1 cellular context compared by ENCODE assay signal in the genomic region with DNA sequence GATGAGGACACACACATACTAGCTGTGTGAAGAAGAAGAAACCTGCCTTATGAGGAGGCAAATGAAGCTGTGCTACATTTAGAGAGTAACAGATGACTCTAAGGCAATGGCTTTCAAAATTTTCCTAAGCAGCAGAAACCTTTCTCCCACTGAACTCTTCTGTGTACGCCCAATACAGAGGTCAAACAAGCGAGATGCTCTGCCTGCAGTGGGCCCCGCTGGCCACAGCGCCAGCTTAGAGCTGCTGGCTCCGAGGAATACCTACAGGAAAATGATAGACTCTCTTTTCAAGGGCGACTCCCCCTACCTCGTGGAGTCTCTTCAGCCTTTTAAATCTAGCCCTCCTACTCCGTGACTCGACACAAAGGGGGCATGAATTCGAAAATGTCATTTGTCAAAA.
TF ChIP-seq lines count a peak whose summit lies in the region.

No MANE protein-coding gene starts in this region.

TF ChIP-seq in HepG2, 621 proteins besides CTCF, POLR2A, EP300 and RAD21 (continued from another document and continues in another):
- TF ChIP-seq, protein P1, sequence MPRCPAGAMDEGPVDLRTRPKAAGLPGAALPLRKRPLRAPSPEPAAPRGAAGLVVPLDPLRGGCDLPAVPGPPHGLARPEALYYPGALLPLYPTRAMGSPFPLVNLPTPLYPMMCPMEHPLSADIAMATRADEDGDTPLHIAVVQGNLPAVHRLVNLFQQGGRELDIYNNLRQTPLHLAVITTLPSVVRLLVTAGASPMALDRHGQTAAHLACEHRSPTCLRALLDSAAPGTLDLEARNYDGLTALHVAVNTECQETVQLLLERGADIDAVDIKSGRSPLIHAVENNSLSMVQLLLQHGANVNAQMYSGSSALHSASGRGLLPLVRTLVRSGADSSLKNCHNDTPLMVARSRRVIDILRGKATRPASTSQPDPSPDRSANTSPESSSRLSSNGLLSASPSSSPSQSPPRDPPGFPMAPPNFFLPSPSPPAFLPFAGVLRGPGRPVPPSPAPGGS (CRISPR knock-in tag; IDR thresholded peaks at IDR 0.05): no peak
- no peak for TF ChIP-seq ZNF792 (CRISPR knock-in tag; IDR thresholded peaks at IDR 0.05)
- TF ChIP-seq, protein P2, sequence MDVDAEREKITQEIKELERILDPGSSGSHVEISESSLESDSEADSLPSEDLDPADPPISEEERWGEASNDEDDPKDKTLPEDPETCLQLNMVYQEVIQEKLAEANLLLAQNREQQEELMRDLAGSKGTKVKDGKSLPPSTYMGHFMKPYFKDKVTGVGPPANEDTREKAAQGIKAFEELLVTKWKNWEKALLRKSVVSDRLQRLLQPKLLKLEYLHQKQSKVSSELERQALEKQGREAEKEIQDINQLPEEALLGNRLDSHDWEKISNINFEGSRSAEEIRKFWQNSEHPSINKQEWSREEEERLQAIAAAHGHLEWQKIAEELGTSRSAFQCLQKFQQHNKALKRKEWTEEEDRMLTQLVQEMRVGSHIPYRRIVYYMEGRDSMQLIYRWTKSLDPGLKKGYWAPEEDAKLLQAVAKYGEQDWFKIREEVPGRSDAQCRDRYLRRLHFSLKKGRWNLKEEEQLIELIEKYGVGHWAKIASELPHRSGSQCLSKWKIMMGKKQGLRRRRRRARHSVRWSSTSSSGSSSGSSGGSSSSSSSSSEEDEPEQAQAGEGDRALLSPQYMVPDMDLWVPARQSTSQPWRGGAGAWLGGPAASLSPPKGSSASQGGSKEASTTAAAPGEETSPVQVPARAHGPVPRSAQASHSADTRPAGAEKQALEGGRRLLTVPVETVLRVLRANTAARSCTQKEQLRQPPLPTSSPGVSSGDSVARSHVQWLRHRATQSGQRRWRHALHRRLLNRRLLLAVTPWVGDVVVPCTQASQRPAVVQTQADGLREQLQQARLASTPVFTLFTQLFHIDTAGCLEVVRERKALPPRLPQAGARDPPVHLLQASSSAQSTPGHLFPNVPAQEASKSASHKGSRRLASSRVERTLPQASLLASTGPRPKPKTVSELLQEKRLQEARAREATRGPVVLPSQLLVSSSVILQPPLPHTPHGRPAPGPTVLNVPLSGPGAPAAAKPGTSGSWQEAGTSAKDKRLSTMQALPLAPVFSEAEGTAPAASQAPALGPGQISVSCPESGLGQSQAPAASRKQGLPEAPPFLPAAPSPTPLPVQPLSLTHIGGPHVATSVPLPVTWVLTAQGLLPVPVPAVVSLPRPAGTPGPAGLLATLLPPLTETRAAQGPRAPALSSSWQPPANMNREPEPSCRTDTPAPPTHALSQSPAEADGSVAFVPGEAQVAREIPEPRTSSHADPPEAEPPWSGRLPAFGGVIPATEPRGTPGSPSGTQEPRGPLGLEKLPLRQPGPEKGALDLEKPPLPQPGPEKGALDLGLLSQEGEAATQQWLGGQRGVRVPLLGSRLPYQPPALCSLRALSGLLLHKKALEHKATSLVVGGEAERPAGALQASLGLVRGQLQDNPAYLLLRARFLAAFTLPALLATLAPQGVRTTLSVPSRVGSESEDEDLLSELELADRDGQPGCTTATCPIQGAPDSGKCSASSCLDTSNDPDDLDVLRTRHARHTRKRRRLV (CRISPR knock-in tag; IDR thresholded peaks at IDR 0.05): no peak
- TF ChIP-seq PAF1 (CRISPR knock-in tag; IDR thresholded peaks at IDR 0.05): no peak
- no peak for TF ChIP-seq ZNF768 (CRISPR knock-in tag; IDR thresholded peaks at IDR 0.05)
- TF ChIP-seq ZMYM2 (CRISPR knock-in tag; IDR thresholded peaks at IDR 0.05): 0 out of 2 replicates have a peak, but pooled peaks have one; percentile 31
- no peak for TF ChIP-seq ZNF224 (CRISPR knock-in tag; IDR thresholded peaks at IDR 0.05)
- TF ChIP-seq HHEX (CRISPR knock-in tag; IDR thresholded peaks at IDR 0.05): no peak
- TF ChIP-seq SP5 (CRISPR knock-in tag; IDR thresholded peaks at IDR 0.05; ENCODE audit: borderline replicate concordance, low read depth): no peak
- no peak for TF ChIP-seq MAFF (IDR thresholded peaks at IDR 0.05; ENCODE audit: low read depth, low read length)
- TF ChIP-seq, protein P3, sequence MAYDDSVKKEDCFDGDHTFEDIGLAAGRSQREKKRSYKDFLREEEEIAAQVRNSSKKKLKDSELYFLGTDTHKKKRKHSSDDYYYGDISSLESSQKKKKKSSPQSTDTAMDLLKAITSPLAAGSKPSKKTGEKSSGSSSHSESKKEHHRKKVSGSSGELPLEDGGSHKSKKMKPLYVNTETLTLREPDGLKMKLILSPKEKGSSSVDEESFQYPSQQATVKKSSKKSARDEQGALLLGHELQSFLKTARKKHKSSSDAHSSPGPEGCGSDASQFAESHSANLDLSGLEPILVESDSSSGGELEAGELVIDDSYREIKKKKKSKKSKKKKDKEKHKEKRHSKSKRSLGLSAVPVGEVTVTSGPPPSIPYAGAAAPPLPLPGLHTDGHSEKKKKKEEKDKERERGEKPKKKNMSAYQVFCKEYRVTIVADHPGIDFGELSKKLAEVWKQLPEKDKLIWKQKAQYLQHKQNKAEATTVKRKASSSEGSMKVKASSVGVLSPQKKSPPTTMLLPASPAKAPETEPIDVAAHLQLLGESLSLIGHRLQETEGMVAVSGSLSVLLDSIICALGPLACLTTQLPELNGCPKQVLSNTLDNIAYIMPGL (CRISPR knock-in tag; IDR thresholded peaks at IDR 0.05; ENCODE audit: borderline replicate concordance in 1 of 2, low read depth in 1 of 2): no peak
- no peak for TF ChIP-seq ZNF780A (CRISPR knock-in tag; IDR thresholded peaks at IDR 0.05)
- TF ChIP-seq RBAK (CRISPR knock-in tag; IDR thresholded peaks at IDR 0.05): no peak
- no peak for TF ChIP-seq TCF7 (IDR thresholded peaks at IDR 0.05; ENCODE audit: low read depth)
- TF ChIP-seq, protein P4, sequence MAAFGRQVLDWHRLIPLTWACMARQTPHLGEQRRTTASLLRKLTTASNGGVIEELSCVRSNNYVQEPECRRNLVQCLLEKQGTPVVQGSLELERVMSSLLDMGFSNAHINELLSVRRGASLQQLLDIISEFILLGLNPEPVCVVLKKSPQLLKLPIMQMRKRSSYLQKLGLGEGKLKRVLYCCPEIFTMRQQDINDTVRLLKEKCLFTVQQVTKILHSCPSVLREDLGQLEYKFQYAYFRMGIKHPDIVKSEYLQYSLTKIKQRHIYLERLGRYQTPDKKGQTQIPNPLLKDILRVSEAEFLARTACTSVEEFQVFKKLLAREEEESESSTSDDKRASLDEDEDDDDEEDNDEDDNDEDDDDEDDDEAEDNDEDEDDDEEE (CRISPR knock-in tag; IDR thresholded peaks at IDR 0.05): no peak
- no peak for TF ChIP-seq ZNF747 (CRISPR knock-in tag; IDR thresholded peaks at IDR 0.05; ENCODE audit: borderline replicate concordance)
- TF ChIP-seq ZNF337 (CRISPR knock-in tag; IDR thresholded peaks at IDR 0.05; ENCODE audit: borderline replicate concordance, low read depth): no peak
- TF ChIP-seq CENPT (CRISPR knock-in tag; IDR thresholded peaks at IDR 0.05; ENCODE audit: low read depth): no peak
- TF ChIP-seq PRPF4 (IDR thresholded peaks at IDR 0.05; ENCODE audit: low read depth, low read length, poor library complexity, severe bottlenecking): peak; percentile 75
- TF ChIP-seq NCOR1 (IDR thresholded peaks at IDR 0.05; ENCODE audit: borderline replicate concordance, low read length): no peak
- TF ChIP-seq, protein P5, sequence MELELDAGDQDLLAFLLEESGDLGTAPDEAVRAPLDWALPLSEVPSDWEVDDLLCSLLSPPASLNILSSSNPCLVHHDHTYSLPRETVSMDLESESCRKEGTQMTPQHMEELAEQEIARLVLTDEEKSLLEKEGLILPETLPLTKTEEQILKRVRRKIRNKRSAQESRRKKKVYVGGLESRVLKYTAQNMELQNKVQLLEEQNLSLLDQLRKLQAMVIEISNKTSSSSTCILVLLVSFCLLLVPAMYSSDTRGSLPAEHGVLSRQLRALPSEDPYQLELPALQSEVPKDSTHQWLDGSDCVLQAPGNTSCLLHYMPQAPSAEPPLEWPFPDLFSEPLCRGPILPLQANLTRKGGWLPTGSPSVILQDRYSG (CRISPR knock-in tag; IDR thresholded peaks at IDR 0.05): no peak
- no peak for TF ChIP-seq ZNF451 (CRISPR knock-in tag; IDR thresholded peaks at IDR 0.05)
- peak; percentile 37; the same call in 1 of the 2 replicates for TF ChIP-seq KMT2A (CRISPR knock-in tag; IDR thresholded peaks at IDR 0.05)
- TF ChIP-seq RFXAP (CRISPR knock-in tag; IDR thresholded peaks at IDR 0.05; ENCODE audit: borderline replicate concordance): no peak
- TF ChIP-seq TCF7L2 (IDR thresholded peaks at IDR 0.05; ENCODE audit: low read depth, low read length): no peak
- TF ChIP-seq NPAS2 (CRISPR knock-in tag; IDR thresholded peaks at IDR 0.05; ENCODE audit: borderline replicate concordance): no peak
- TF ChIP-seq SNRNP70 (IDR thresholded peaks at IDR 0.05; ENCODE audit: low read depth, low read length): no peak
- TF ChIP-seq, protein P6, sequence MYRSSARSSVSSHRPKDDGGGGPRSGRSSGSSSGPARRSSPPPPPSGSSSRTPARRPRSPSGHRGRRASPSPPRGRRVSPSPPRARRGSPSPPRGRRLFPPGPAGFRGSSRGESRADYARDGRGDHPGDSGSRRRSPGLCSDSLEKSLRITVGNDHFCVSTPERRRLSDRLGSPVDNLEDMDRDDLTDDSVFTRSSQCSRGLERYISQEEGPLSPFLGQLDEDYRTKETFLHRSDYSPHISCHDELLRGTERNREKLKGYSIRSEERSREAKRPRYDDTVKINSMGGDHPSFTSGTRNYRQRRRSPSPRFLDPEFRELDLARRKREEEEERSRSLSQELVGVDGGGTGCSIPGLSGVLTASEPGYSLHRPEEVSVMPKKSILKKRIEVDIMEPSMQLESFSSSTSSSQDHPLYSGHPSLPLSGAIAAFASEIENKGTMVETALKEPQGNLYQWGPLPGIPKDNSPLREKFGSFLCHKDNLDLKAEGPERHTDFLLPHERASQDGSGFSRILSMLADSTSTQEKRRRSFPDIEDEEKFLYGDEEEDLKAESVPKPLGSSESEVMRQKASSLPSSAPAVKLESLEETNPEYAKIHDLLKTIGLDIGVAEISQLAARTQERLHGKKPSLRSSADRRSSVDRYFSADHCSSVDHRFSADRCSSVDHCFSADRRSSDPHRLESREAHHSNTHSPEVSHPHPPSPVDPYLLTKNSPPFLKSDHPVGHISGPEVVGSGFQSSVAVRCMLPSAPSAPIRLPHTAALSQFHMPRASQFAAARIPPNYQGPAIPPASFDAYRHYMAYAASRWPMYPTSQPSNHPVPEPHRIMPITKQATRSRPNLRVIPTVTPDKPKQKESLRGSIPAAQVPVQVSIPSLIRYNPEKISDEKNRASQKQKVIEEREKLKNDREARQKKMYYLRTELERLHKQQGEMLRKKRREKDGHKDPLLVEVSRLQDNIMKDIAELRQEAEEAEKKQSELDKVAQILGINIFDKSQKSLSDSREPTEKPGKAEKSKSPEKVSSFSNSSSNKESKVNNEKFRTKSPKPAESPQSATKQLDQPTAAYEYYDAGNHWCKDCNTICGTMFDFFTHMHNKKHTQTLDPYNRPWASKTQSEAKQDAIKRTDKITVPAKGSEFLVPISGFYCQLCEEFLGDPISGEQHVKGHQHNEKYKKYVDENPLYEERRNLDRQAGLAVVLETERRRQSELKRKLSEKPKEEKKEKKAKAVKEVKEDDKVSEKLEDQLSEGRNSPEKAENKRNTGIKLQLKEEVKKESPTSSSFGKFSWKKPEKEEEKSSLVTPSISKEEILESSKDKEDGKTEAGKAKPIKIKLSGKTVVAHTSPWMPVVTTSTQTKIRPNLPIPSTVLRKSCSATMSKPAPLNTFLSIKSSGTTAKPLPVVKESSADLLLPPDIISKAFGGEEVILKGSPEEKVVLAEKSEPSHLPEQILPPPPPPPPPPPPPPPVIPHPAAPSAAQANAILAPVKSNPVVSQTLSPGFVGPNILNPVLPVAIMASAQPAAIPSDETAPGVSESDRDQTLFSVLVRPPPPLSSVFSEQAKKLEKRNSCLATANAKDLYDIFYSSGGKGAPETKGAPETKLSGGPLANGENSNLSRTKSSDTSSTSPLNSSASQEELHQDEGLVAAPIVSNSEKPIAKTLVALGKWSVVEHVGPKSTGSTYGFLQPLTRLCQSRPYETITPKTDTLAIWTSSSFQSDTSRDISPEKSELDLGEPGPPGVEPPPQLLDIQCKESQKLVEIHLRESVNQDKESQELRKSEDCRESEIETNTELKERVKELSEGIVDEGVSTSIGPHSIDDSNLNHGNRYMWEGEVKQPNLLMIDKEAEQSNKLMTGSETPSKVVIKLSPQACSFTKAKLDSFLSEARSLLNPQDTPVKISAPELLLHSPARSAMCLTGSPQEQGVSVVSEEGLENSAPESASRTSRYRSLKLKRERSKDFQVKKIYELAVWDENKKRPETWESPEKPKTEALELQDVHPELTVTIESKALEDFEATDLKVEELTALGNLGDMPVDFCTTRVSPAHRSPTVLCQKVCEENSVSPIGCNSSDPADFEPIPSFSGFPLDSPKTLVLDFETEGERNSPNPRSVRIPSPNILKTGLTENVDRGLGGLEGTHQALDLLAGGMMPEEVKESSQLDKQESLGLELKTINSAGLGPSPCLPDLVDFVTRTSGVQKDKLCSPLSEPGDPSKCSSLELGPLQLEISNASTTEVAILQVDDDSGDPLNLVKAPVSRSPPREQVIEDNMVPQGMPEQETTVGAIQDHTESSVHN (CRISPR knock-in tag; IDR thresholded peaks at IDR 0.05): no peak
- no peak for TF ChIP-seq ZNF431 (CRISPR knock-in tag; IDR thresholded peaks at IDR 0.05; ENCODE audit: borderline replicate concordance, low read depth)
- TF ChIP-seq ASH2L (IDR thresholded peaks at IDR 0.05; ENCODE audit: insufficient read length, low read depth, low read length): no peak
- peak; percentile 73 for TF ChIP-seq NR2F6 (IDR thresholded peaks at IDR 0.05)
- TF ChIP-seq NR2F6 (CRISPR knock-in tag; IDR thresholded peaks at IDR 0.05): peak; percentile 81
- peak; percentile 26 for TF ChIP-seq CBX1 (IDR thresholded peaks at IDR 0.05; ENCODE audit: low read depth)
- peak; percentile 98 for TF ChIP-seq ZBTB38 (CRISPR knock-in tag; IDR thresholded peaks at IDR 0.05)
